ENCODE assay signal across 20 cellular contexts in the genomic region with DNA sequence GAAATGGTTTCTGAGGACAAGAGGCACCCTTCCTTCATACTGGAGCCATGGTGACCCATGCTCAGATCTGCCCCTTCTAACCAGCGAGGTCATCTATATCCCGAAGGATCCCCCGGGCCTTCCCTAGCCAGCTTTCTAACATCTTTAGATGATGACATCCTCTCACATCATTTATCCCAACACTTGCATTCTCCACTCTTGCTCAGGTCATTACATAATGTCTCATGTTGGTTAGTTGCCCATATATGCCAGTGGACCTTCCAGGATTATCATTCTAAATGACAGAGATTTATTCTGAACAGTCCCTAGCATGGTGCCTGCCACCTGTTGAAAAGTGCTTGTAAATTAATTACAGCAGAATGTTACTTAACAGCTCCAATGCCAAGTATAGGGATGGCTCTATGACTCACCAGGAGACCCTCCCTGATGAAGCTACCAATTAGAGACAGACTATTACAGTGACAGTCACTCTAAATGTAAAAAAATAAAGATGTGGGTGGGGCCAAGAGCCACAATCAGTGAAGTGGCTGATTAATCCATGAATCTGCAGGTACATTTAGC. TPM values are rescaled to one million over a fixed set of nuclear protein-coding genes. Genes with fewer than 3 reads are reported as not detected.
DNase-seq lines count a peak whose midpoint lies in the region; ATAC-seq and TF ChIP-seq lines count a peak whose summit lies in the region.
"Had no signal": no experiment of that assay in that cellular context is flagged by ENCODE, and none has a peak within 500 bp of the region (broad histone marks: within the 10 kb centered on the region; RNA-seq: fewer than 3 reads in every experiment).

No MANE protein-coding gene starts in this region.

- DNase-seq in NCI-H146 (lab: John Stamatoyannopoulos, UW) (peak; percentile 38), NCI-H146 treated with DMSO at 0.1 percent for 48 hours (lab: John Stamatoyannopoulos, UW; ENCODE audit: unreplicated experiment) (no peak), right cardiac atrium (no peak), left ventricle myocardium superior (no peak), esophagus squamous epithelium (lab: John Stamatoyannopoulos, UW) (no peak), H4 (ENCODE audit: low spot score) (no peak)
- no peak for DNase-seq in NK-92 treated with Interleukin-12 subunit alpha and Interleukin-12 subunit beta, amount 100 ng/mL, for 24 hours (lab: John Stamatoyannopoulos, UW)
- DNase-seq: BE2C; CD4-positive, CD25-positive, alpha-beta regulatory T cell; COR-L47; GM23248; HCEC 1CT; Karpas-422; NCI-H1930; NCI-H524 treated with DMSO at 0.1 percent for 48 hours; PC-3 had no signal

- H3K4me3 ChIP-seq in right cardiac atrium (ENCODE audit: low read length) (no peak overlapping the region), esophagus squamous epithelium (no peak overlapping the region)
- H3K4me3 ChIP-seq: GM12878, GM23248, SJSA1 had no signal

- 75% methylated on average over 3 of the region's 3 CpGs for WGBS in right cardiac atrium
- WGBS in esophagus squamous epithelium, 2 donors, result 89 to 93% methylated on average over 3 of the region's 3 CpGs

- H3K9me3 ChIP-seq in right cardiac atrium (ENCODE audit: control insufficient read depth, low read length) (no peaks in the 10 kb centered on the region), esophagus squamous epithelium (no peaks in the 10 kb centered on the region)
- H3K9me3 ChIP-seq: BE2C, SJSA1 had no signal

- ATAC-seq in right cardiac atrium (no peak), left ventricle myocardium superior (no peak), HG03342 (IDR thresholded peaks at IDR 0.05; ENCODE audit: unreplicated experiment) (no peak)
- ATAC-seq: GM12878, PC-3 had no signal

- H3K27me3 ChIP-seq in right cardiac atrium (ENCODE audit: control insufficient read depth, insufficient read depth) (no peaks in the 10 kb centered on the region), esophagus squamous epithelium (no peaks in the 10 kb centered on the region)
- H3K27me3 ChIP-seq: BE2C, SJSA1 had no signal

- no peak for TF ChIP-seq POLR2A in esophagus squamous epithelium (IDR thresholded peaks at IDR 0.05)

- peak overlapping the region; percentile 50 for H3K27ac ChIP-seq in right cardiac atrium (ENCODE audit: low read length)
- peak overlapping the region in 3 of 4 donors; percentile 80 to 84 (median 81) for H3K27ac ChIP-seq in esophagus squamous epithelium
- H3K27ac ChIP-seq: GM23248, RWPE1 had no signal

- intact Hi-C loops in right cardiac atrium (cut with DNase I), result loop anchor here in 3 of 4 donors (5.0 to 10.0 kb wide), 2 partner anchors 46 to 53 kb away; no protein-coding TSS in a partner anchor
- intact Hi-C loops in left ventricle myocardium superior (cut with micrococcal nuclease), result loop anchor here (5.0 kb wide), 1 partner anchor 48 kb away; no protein-coding TSS in a partner anchor
- intact Hi-C loops in esophagus squamous epithelium (cut with DNase I), result no loop called here

- no peaks in the 10 kb centered on the region for H3K36me3 ChIP-seq in esophagus squamous epithelium
- H3K36me3 ChIP-seq: BE2C, SJSA1 had no signal

- peaks cover 3% of the 10 kb centered on the region for H3K4me1 ChIP-seq in right cardiac atrium (ENCODE audit: control insufficient read depth, insufficient read depth, low read length)
- peaks cover 26 to 84% (median 32%) of the 10 kb centered on the region in 3 donors for H3K4me1 ChIP-seq in esophagus squamous epithelium

- no peak for TF ChIP-seq CTCF in esophagus squamous epithelium (IDR thresholded peaks at IDR 0.05)

RNA-seq across cellular contexts. Expression of a gene that starts 22.6 kb away (rescaled TPM):
- total RNA-seq in right cardiac atrium (100 to 1,000 TPM; 385 to 462 (median 426) TPM), left ventricle myocardium superior (808 TPM), esophagus squamous epithelium (100 to 1,000 TPM; 185 to 345 (median 304) TPM)
- polyA plus RNA-seq in right cardiac atrium, result 149 TPM
- 1.2 and 4.5 TPM in 2 replicates for total RNA-seq in H4 (2014; rRNA removed; shearing (Covaris generic))

Comparison
In these comparisons a context has a peak if more than half of its experiments do, and no peak if none do; other contexts are left out.
1. RNA of a gene that starts 22.6 kb away (total RNA-seq): 808 TPM in left ventricle myocardium superior (single experiment), 385 to 462 TPM in right cardiac atrium and 185 to 345 TPM in esophagus squamous epithelium; 1.2 to 4.5 TPM in H4; every median in the first group is over 10 times any median in the second.